Comparison of ENCODE assay signal across 18 cellular contexts in the genomic region with DNA sequence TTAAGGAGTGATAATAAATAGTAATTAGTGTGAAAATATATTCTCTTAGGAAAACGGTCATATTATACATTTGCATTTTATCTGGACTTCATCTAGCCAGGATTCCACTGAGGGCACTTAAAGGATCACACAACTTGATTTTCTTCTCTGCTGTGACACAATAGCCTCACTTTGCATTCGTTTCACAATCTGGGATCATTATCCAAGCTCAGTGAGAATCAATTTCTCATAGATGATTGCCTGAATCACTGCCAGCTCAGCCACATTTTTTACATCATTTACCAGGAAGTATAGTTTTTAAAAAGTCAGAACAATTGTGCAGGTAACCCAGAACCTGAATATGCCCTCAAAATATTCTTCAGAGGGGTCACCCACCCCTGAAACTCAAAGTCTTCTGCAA.
"Had no signal": no experiment of that assay in that cellular context is flagged by ENCODE, and none has a peak within 500 bp of the region (broad histone marks: within the 10 kb centered on the region; RNA-seq: fewer than 3 reads in every experiment).

No MANE protein-coding gene starts in this region.

- H3K27me3 ChIP-seq: spleen, transverse colon had no signal

- H3K27ac ChIP-seq: prostate gland, spleen, transverse colon had no signal

- H3K27me3 Mint-ChIP-seq: activated CD4-positive, alpha-beta memory T cell treated with anti-CD3 and anti-CD28 coated beads, Interleukin-2, amount 10 ng/mL, durations not matched to agents 7 days and 5 days; central memory CD8-positive, alpha-beta T cell had no signal

- H3K36me3 ChIP-seq: prostate gland, spleen, transverse colon had no signal

- H3K36me3 Mint-ChIP-seq: immature natural killer cell, naive B cell had no signal

- H3K4me3 Mint-ChIP-seq: activated CD4-positive, alpha-beta memory T cell treated with anti-CD3 and anti-CD28 coated beads, Interleukin-2, amount 10 ng/mL, durations not matched to agents 7 days and 5 days; activated naive CD4-positive, alpha-beta T cell treated with anti-CD3 and anti-CD28 coated beads for 36 hours; central memory CD8-positive, alpha-beta T cell; immature natural killer cell; naive B cell had no signal

- ATAC-seq: left colon, sciatic nerve had no signal

- H3K9me3 ChIP-seq: prostate gland, spleen, transverse colon had no signal

- H3K9me3 Mint-ChIP-seq: activated CD4-positive, alpha-beta memory T cell treated with anti-CD3 and anti-CD28 coated beads, Interleukin-2, amount 10 ng/mL, durations not matched to agents 7 days and 5 days; activated naive CD4-positive, alpha-beta T cell treated with anti-CD3 and anti-CD28 coated beads for 36 hours; naive B cell had no signal

- H3K4me1 Mint-ChIP-seq: activated CD4-positive, alpha-beta memory T cell treated with anti-CD3 and anti-CD28 coated beads, Interleukin-2, amount 10 ng/mL, durations not matched to agents 7 days and 5 days; central memory CD8-positive, alpha-beta T cell; immature natural killer cell; naive B cell had no signal

- H3K4me3 ChIP-seq: lung, prostate gland, spleen, transverse colon had no signal

- H3K27ac Mint-ChIP-seq: activated CD4-positive, alpha-beta memory T cell treated with anti-CD3 and anti-CD28 coated beads, Interleukin-2, amount 10 ng/mL, durations not matched to agents 7 days and 5 days; activated naive CD4-positive, alpha-beta T cell treated with anti-CD3 and anti-CD28 coated beads for 36 hours; immature natural killer cell; naive B cell had no signal

- H3K4me1 ChIP-seq: prostate gland, spleen, transverse colon had no signal

- DNase-seq: activated CD4-positive, alpha-beta memory T cell treated with anti-CD3 and anti-CD28 coated beads, Interleukin-2, amount 10 ng/mL, durations not matched to agents 7 days and 5 days; activated naive CD4-positive, alpha-beta T cell treated with anti-CD3 and anti-CD28 coated beads for 36 hours; cortex of kidney; effector CD8-positive, alpha-beta T cell; hippocampal formation; immature natural killer cell; left colon; naive B cell; spleen; stimulated activated CD4-positive, alpha-beta T cell treated with anti-CD3 and anti-CD28 coated beads, Interleukin-1b, Interleukin-23, amount 100 ng/mL, for 48 hours; stimulated activated naive CD4-positive, alpha-beta T cell; substantia nigra; T-helper 9 cell; transverse colon had no signal
